ENCODE assay signal across 8 cellular contexts in genomic region chr1:6603424-6603850, GRCh38. TPM values are rescaled to one million over a fixed set of nuclear protein-coding genes. Genes with fewer than 3 reads are reported as not detected.
DNase-seq lines count a peak whose midpoint lies in the region; ATAC-seq, FAIRE-seq and TF ChIP-seq lines count a peak whose summit lies in the region.

No MANE protein-coding gene starts in this region.

- peak overlapping the region; percentile 63 to 95 (median 88) for H3K4me3 ChIP-seq in pancreas

- 1 to 2% methylated on average over 29 of the region's 29 CpGs for WGBS in pancreas, 2 donors

- no peaks in the 10 kb centered on the region for H3K9me3 ChIP-seq in pancreas

- peaks cover 0 to 5% (median 0%) of the 10 kb centered on the region in 3 donors for H3K36me3 ChIP-seq in pancreas

- DNase-seq in activated effector memory CD4-positive, alpha-beta T cell treated with anti-CD3 and anti-CD28 coated beads, Interleukin-2, amount 50 U/mL, for 16 hours: peak; percentile 83
- DNase-seq in glomerular visceral epithelial cell (ENCODE audit: extremely low spot score): peak; percentile 71
- peak; percentile 52 to 69 (median 64) for DNase-seq in pancreas
- no peak for DNase-seq in COR-L47 (lab: John Stamatoyannopoulos, UW)
- no peak for DNase-seq in DMS 273 (lab: John Stamatoyannopoulos, UW; ENCODE audit: unreplicated experiment)

- intact Hi-C loops in pancreas (cut with DNase I): no loop called here

- TF ChIP-seq CTCF in pancreas (IDR thresholded peaks at IDR 0.05): no peak

- H3K27ac ChIP-seq in pancreas: peak overlapping the region; percentile 94 to 99 (median 96)

- FAIRE-seq in G401.6 (lab: Jason Lieb, UNC) (peak; percentile 84), pancreas (lab: Jason Lieb, UNC) (no peak)

- no peaks in the 10 kb centered on the region for H3K27me3 ChIP-seq in pancreas

- peak; percentile 11 for ATAC-seq in HG02588 (IDR thresholded peaks at IDR 0.05; ENCODE audit: unreplicated experiment)
- peak; percentile 2 to 10 (median 4) for ATAC-seq in pancreas

- H3K4me1 ChIP-seq in pancreas: peaks cover 0 to 32% (median 8%) of the 10 kb centered on the region in 3 donors

TF ChIP-seq in PFSK-1, 5 proteins besides CTCF, POLR2A, EP300 and RAD21:
- TF ChIP-seq FOXP2 (optimal IDR thresholded peaks at IDR 0.05; ENCODE audit: borderline replicate concordance, extremely low read depth, extremely low read length, insufficient read depth) (no peak), REST (IDR thresholded peaks at IDR 0.05; ENCODE audit: insufficient read depth in 1 of 2, low read depth in 2 of 2, low read length in 2 of 2) (no peak), TAF1 (IDR thresholded peaks at IDR 0.05; ENCODE audit: borderline replicate concordance, insufficient read depth, low read length) (no peak), SIN3A (IDR thresholded peaks at IDR 0.05; ENCODE audit: borderline replicate concordance, insufficient read depth, low read length) (no peak), POLR2AphosphoS5 (IDR thresholded peaks at IDR 0.05; ENCODE audit: low read depth, low read length) (0 out of 2 replicates have a peak, but pooled peaks have one; percentile 6)

RNA-seq across cellular contexts. Expression of gene KLHL21, which starts 0.8 kb away (rescaled TPM):
- polyA plus RNA-seq in PFSK-1 (2012; ENCODE audit: insufficient read length, low read depth): 45.4 TPM
- 10 to 100 TPM; 10.8 to 31.3 (median 18.4) TPM for total RNA-seq in pancreas
- 10 to 100 TPM; 11.3 to 13.7 TPM for polyA plus RNA-seq in pancreas

RNA-seq across cellular contexts. Expression of gene PHF13, which starts 10.1 kb away (rescaled TPM):
- polyA plus RNA-seq in PFSK-1 (2012; ENCODE audit: insufficient read length, low read depth): 12.5 TPM
- total RNA-seq in pancreas: 1 to 10 TPM; 4.0 to 8.3 (median 4.7) TPM
- polyA plus RNA-seq in pancreas: 1 to 10 TPM; 4.5 to 8.0 TPM

RNA-seq across cellular contexts. Expression of gene THAP3, which starts 21.2 kb away (rescaled TPM):
- polyA plus RNA-seq in PFSK-1 (2012; ENCODE audit: insufficient read length, low read depth): 48.1 TPM
- total RNA-seq in pancreas: 10 to 100 TPM in 1 of 6 donors, 1 to 10 TPM in 5; 6.9 to 11.6 (median 8.9) TPM
- polyA plus RNA-seq in pancreas: 10 to 100 TPM; 21.9 to 28.0 TPM

RNA-seq across cellular contexts. Expression of gene ZBTB48, which starts 23.6 kb away (rescaled TPM):
- 40.6 TPM for polyA plus RNA-seq in PFSK-1 (2012; ENCODE audit: insufficient read length, low read depth)
- 10 to 100 TPM; 15.2 to 25.1 (median 16.9) TPM for total RNA-seq in pancreas
- polyA plus RNA-seq in pancreas: 100 to 1,000 TPM; 118 to 143 TPM

RNA-seq across cellular contexts. Expression of gene TAS1R1, which starts 48.3 kb away (rescaled TPM):
- polyA plus RNA-seq in PFSK-1 (2012; ENCODE audit: insufficient read length, low read depth): not detected
- not detected for total RNA-seq in pancreas
- polyA plus RNA-seq in pancreas: not detected

Comparison
In these comparisons a context has a peak if more than half of its experiments do, and no peak if none do; other contexts are left out.
1. DNase-seq: peak in activated effector memory CD4-positive, alpha-beta T cell treated with anti-CD3 and anti-CD28 coated beads, Interleukin-2, amount 50 U/mL, for 16 hours (single experiment), glomerular visceral epithelial cell (single experiment) and pancreas (6 of 6); none in COR-L47 (single experiment) and DMS 273 (single experiment).